In the genomic region with DNA sequence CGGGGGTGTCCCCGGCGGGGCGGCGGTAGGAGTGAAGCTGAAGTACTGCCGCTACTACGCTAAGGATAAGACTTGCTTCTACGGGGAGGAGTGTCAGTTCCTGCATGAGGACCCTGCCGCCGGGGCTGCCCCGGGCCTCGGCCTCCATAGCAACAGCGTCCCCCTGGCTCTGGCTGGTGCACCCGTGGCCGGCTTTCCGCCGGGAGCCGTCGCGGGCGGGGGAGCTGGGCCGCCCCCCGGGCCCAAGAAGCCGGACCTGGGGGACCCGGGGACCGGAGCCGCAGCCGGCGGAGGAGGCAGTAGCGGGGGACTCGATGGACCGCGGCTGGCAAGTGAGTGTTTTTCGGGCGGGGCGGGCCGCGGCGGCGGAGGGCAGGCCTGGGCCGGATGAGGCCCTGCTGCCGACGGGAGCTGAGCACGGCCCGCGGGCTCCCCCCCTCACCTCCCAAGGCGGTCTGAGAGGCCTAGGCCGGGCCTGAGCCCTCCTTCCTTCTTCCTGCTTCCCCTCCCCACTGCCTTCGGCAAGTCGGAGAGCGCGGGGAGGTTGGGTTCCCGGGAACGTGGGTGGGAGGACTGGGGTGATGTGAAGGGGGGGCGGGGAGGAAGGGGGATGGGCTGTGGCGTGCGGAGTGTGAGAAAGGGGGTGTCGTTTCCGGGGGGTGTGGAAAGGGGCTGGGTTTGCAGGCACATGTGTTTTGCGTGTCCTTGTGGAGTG, we compare ENCODE assay signal across 2 cellular contexts.
A peak's percentile ranks its signal among the peaks of the same experiment; 100 is the strongest.
TF ChIP-seq lines count a peak whose summit lies in the region.

No MANE protein-coding gene starts in this region.

TF ChIP-seq in HEK293, 187 proteins besides CTCF, POLR2A, EP300 and RAD21 (continued from another document and continues in another):
- TF ChIP-seq ZBTB8A (tag by site-specific recombination; IDR thresholded peaks at IDR 0.05), result no peak
- no peak for TF ChIP-seq ZNF529 (tag by site-specific recombination; IDR thresholded peaks at IDR 0.05; ENCODE audit: insufficient replicate concordance)
- no peak for TF ChIP-seq ZNF157 (tag by site-specific recombination; IDR thresholded peaks at IDR 0.05)
- TF ChIP-seq ZBTB11 (tag by site-specific recombination; conservative IDR thresholded peaks at IDR 0.05; ENCODE audit: low read depth), result peak; percentile 73
- TF ChIP-seq ZNF596 (tag by site-specific recombination; IDR thresholded peaks at IDR 0.05), result 0 out of 2 replicates have a peak, but pooled peaks have one; percentile 8
- TF ChIP-seq ZNF175 (tag by site-specific recombination; IDR thresholded peaks at IDR 0.05), result no peak
- TF ChIP-seq GLIS2 (tag by site-specific recombination; IDR thresholded peaks at IDR 0.05), result peak; percentile 40; the same call in 1 of the 2 replicates
- no peak for TF ChIP-seq ZNF623 (tag by site-specific recombination; IDR thresholded peaks at IDR 0.05)
- TF ChIP-seq ZBTB20 (tag by site-specific recombination; IDR thresholded peaks at IDR 0.05), result peak; percentile 92
- peak; percentile 55 for TF ChIP-seq IKZF3 (tag by site-specific recombination; IDR thresholded peaks at IDR 0.05)
- TF ChIP-seq ZNF221 (tag by site-specific recombination; IDR thresholded peaks at IDR 0.05; ENCODE audit: borderline replicate concordance), result no peak
- no peak for TF ChIP-seq ZNF155 (tag by site-specific recombination; IDR thresholded peaks at IDR 0.05)
- 0 out of 2 replicates have a peak, but pooled peaks have one; percentile 12 for TF ChIP-seq ZNF19 (tag by site-specific recombination; IDR thresholded peaks at IDR 0.05; ENCODE audit: low read depth)
- no peak for TF ChIP-seq ZNF169 (tag by site-specific recombination; IDR thresholded peaks at IDR 0.05)
- TF ChIP-seq ZNF501 (tag by site-specific recombination; IDR thresholded peaks at IDR 0.05), result 0 out of 2 replicates have a peak, but pooled peaks have one; percentile 80
- TF ChIP-seq ZNF112 (tag by site-specific recombination; IDR thresholded peaks at IDR 0.05), result no peak
- TF ChIP-seq ZNF214 (tag by site-specific recombination; IDR thresholded peaks at IDR 0.05; ENCODE audit: borderline replicate concordance), result no peak
- peak; percentile 34; the same call in 1 of the 2 replicates for TF ChIP-seq ZIC2 (tag by site-specific recombination; IDR thresholded peaks at IDR 0.05)
- TF ChIP-seq ZNF777 (tag by site-specific recombination; IDR thresholded peaks at IDR 0.05; ENCODE audit: borderline replicate concordance), result no peak
- peak; percentile 13; the same call in 1 of the 2 replicates for TF ChIP-seq ZSCAN30 (tag by site-specific recombination; IDR thresholded peaks at IDR 0.05)
- TF ChIP-seq ZNF433 (tag by site-specific recombination; IDR thresholded peaks at IDR 0.05; ENCODE audit: low read depth), result no peak
- no peak for TF ChIP-seq ZNF660 (tag by site-specific recombination; IDR thresholded peaks at IDR 0.05)
- no peak for TF ChIP-seq SCRT2 (tag by site-specific recombination; IDR thresholded peaks at IDR 0.05)
- TF ChIP-seq ZXDB (tag by site-specific recombination; IDR thresholded peaks at IDR 0.05), result peak; percentile 74
- no peak for TF ChIP-seq ZBTB17 (tag by site-specific recombination; IDR thresholded peaks at IDR 0.05)
- TF ChIP-seq GLIS1 (tag by site-specific recombination; IDR thresholded peaks at IDR 0.05), result peak; percentile 70
- TF ChIP-seq ZNF473 (tag by site-specific recombination; IDR thresholded peaks at IDR 0.05), result no peak
- TF ChIP-seq ZBTB26 (tag by site-specific recombination; optimal IDR thresholded peaks at IDR 0.05), result peak; percentile 41

TF ChIP-seq in GM12878, 131 proteins besides CTCF, POLR2A, EP300 and RAD21 (continued from another document and continues in another):
- TF ChIP-seq YY1 (IDR thresholded peaks at IDR 0.05; ENCODE audit: low read depth, low read length), result peak; percentile 28; the same call in 1 of the 2 replicates
- no peak for TF ChIP-seq E2F8 (IDR thresholded peaks at IDR 0.05; ENCODE audit: low read depth, partially characterized antibody)
- peak; percentile 50; the same call in 1 of the 2 replicates for TF ChIP-seq ZSCAN29 (IDR thresholded peaks at IDR 0.05)
- no peak for TF ChIP-seq ATF7 (IDR thresholded peaks at IDR 0.05; ENCODE audit: low read depth)
- no peak for TF ChIP-seq NR2C2 (IDR thresholded peaks at IDR 0.05; ENCODE audit: borderline replicate concordance, control insufficient read depth, insufficient read length, low read depth)
- TF ChIP-seq, protein P1, sequence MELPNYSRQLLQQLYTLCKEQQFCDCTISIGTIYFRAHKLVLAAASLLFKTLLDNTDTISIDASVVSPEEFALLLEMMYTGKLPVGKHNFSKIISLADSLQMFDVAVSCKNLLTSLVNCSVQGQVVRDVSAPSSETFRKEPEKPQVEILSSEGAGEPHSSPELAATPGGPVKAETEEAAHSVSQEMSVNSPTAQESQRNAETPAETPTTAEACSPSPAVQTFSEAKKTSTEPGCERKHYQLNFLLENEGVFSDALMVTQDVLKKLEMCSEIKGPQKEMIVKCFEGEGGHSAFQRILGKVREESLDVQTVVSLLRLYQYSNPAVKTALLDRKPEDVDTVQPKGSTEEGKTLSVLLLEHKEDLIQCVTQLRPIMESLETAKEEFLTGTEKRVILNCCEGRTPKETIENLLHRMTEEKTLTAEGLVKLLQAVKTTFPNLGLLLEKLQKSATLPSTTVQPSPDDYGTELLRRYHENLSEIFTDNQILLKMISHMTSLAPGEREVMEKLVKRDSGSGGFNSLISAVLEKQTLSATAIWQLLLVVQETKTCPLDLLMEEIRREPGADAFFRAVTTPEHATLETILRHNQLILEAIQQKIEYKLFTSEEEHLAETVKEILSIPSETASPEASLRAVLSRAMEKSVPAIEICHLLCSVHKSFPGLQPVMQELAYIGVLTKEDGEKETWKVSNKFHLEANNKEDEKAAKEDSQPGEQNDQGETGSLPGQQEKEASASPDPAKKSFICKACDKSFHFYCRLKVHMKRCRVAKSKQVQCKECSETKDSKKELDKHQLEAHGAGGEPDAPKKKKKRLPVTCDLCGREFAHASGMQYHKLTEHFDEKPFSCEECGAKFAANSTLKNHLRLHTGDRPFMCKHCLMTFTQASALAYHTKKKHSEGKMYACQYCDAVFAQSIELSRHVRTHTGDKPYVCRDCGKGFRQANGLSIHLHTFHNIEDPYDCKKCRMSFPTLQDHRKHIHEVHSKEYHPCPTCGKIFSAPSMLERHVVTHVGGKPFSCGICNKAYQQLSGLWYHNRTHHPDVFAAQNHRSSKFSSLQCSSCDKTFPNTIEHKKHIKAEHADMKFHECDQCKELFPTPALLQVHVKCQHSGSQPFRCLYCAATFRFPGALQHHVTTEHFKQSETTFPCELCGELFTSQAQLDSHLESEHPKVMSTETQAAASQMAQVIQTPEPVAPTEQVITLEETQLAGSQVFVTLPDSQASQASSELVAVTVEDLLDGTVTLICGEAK (IDR thresholded peaks at IDR 0.05; ENCODE audit: borderline replicate concordance), result no peak
- no peak for TF ChIP-seq TCF12 (IDR thresholded peaks at IDR 0.05; ENCODE audit: low read depth, low read length)
- no peak for TF ChIP-seq RELA (IDR thresholded peaks at IDR 0.05; ENCODE audit: borderline replicate concordance, partially characterized antibody)
- TF ChIP-seq TCF7 (IDR thresholded peaks at IDR 0.05; ENCODE audit: borderline replicate concordance), result no peak
- no peak for TF ChIP-seq NFXL1 (IDR thresholded peaks at IDR 0.05; ENCODE audit: borderline replicate concordance)
- no peak for TF ChIP-seq HDAC6 (IDR thresholded peaks at IDR 0.05; ENCODE audit: unreplicated experiment)
- peak in 1 of 2 experiments; percentile 91; a peak in 2 of 3 replicates for TF ChIP-seq EGR1 (IDR thresholded peaks at IDR 0.05; ENCODE audit: borderline replicate concordance in 1 of 2, low read depth in 2 of 2, low read length in 2 of 2)
- no peak for TF ChIP-seq POLR2AphosphoS2 (IDR thresholded peaks at IDR 0.05; ENCODE audit: low read depth, low read length)
- no peak for TF ChIP-seq CHD1 (IDR thresholded peaks at IDR 0.05; ENCODE audit: low read depth, low read length)
- no peak for TF ChIP-seq CEBPB (IDR thresholded peaks at IDR 0.05; ENCODE audit: borderline replicate concordance in 1 of 2, low read depth in 2 of 2, low read length in 2 of 2)
- TF ChIP-seq SIN3A (IDR thresholded peaks at IDR 0.05; ENCODE audit: low read depth, low read length), result peak; percentile 52
- TF ChIP-seq KLF5 (IDR thresholded peaks at IDR 0.05; ENCODE audit: partially characterized antibody), result no peak
- TF ChIP-seq, protein P2, sequence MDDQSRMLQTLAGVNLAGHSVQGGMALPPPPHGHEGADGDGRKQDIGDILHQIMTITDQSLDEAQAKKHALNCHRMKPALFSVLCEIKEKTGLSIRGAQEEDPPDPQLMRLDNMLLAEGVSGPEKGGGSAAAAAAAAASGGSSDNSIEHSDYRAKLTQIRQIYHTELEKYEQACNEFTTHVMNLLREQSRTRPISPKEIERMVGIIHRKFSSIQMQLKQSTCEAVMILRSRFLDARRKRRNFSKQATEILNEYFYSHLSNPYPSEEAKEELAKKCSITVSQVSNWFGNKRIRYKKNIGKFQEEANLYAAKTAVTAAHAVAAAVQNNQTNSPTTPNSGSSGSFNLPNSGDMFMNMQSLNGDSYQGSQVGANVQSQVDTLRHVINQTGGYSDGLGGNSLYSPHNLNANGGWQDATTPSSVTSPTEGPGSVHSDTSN (IDR thresholded peaks at IDR 0.05; ENCODE audit: insufficient replicate concordance, low read depth, low read length), result no peak
- TF ChIP-seq SMAD5 (IDR thresholded peaks at IDR 0.05; ENCODE audit: low read depth), result no peak
- no peak; the same call in 1 of the 2 replicates for TF ChIP-seq TARDBP (IDR thresholded peaks at IDR 0.05; ENCODE audit: borderline replicate concordance)
- no peak for TF ChIP-seq JUNB (IDR thresholded peaks at IDR 0.05)
- no peak for TF ChIP-seq RAD51 (IDR thresholded peaks at IDR 0.05)
- peak; percentile 66; the same call in 1 of the 2 replicates for TF ChIP-seq ASH2L (IDR thresholded peaks at IDR 0.05; ENCODE audit: borderline replicate concordance, low read depth)
- no peak for TF ChIP-seq CHD4 (IDR thresholded peaks at IDR 0.05)
- TF ChIP-seq IKZF1 (conservative IDR thresholded peaks at IDR 0.05), result peak; percentile 88
- TF ChIP-seq MAX (IDR thresholded peaks at IDR 0.05; ENCODE audit: low read depth, low read length), result peak; percentile 70; the same call in 1 of the 2 replicates
- no peak for TF ChIP-seq IRF3 (IDR thresholded peaks at IDR 0.05)
- TF ChIP-seq, protein P3, sequence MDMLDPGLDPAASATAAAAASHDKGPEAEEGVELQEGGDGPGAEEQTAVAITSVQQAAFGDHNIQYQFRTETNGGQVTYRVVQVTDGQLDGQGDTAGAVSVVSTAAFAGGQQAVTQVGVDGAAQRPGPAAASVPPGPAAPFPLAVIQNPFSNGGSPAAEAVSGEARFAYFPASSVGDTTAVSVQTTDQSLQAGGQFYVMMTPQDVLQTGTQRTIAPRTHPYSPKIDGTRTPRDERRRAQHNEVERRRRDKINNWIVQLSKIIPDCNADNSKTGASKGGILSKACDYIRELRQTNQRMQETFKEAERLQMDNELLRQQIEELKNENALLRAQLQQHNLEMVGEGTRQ (IDR thresholded peaks at IDR 0.05; ENCODE audit: borderline replicate concordance, low read depth, low read length), result no peak; the same call in 1 of the 2 replicates
- peak; percentile 57; the same call in 1 of the 2 replicates for TF ChIP-seq ELK1 (IDR thresholded peaks at IDR 0.05; ENCODE audit: low read depth, low read length)
- TF ChIP-seq SMC3 (IDR thresholded peaks at IDR 0.05; ENCODE audit: borderline replicate concordance, low read length), result peak; percentile 14; the same call in 1 of the 2 replicates
- peak; percentile 41; the same call in 1 of the 3 replicates for TF ChIP-seq POU2F2 (IDR thresholded peaks at IDR 0.05; ENCODE audit: borderline replicate concordance, low read depth, low read length)
- TF ChIP-seq TBL1XR1 (IDR thresholded peaks at IDR 0.05; ENCODE audit: low read depth, low read length), result no peak
- TF ChIP-seq STAT1 (conservative IDR thresholded peaks at IDR 0.05), result no peak
- peak; percentile 54; the same call in 1 of the 2 replicates for TF ChIP-seq PML (IDR thresholded peaks at IDR 0.05; ENCODE audit: low read length)
- peak; percentile 49 for TF ChIP-seq RUNX3 (IDR thresholded peaks at IDR 0.05; ENCODE audit: low read length)
- no peak for TF ChIP-seq NBN (IDR thresholded peaks at IDR 0.05)
- TF ChIP-seq MYC (IDR thresholded peaks at IDR 0.05; ENCODE audit: insufficient read depth, insufficient read length, insufficient replicate concordance, low read length, severe bottlenecking), result peak; percentile 22
- TF ChIP-seq EZH2 (IDR thresholded peaks at IDR 0.05; ENCODE audit: borderline replicate concordance, control insufficient read depth, low read depth, low read length), result no peak
- TF ChIP-seq HDAC2 (IDR thresholded peaks at IDR 0.05), result no peak
